Comparison of ENCODE assay signal across 1 cellular context in the genomic region with DNA sequence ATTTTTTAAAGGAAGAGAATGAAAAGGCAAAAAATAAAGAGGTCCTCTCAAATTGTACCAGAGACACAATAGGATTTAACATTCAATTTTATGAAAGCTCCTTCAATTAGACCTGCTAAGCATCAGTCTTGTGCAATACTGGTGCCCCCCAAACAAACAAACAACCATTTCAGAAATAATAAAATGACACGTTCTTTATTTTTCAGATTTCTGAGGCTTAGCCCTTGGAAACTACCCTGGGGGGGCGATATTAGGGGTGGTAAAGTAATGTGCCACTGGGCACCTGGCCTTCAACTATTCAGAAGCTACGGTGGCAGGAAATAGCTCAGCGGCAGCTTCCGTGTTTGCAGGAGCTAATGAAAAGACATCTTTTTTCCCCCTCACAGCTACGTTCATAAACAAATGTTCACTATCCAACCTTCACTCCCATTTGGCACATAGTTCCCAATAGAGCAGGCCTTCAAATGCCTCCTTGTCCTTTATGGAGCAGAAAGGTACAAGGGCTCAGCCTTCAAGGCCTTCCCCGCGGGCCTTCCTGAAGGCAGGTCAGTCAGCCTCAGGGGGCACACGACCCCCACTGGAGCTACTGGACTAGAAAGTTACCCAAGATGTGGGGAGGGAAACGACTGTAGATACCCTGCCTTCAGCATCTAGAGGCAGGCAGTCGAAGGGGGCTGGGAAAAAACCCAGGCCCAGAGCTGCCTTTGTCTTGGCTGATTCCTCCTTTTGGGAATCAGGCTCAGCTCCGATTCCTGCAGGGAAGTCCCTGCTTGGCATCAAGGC.
TF ChIP-seq lines count a peak whose summit lies in the region.

No MANE protein-coding gene starts in this region.

TF ChIP-seq in WTC11, 78 proteins besides CTCF, POLR2A, EP300 and RAD21 (continued from another document):
- TF ChIP-seq ZNF512 (CRISPR knock-in tag; IDR thresholded peaks at IDR 0.05; ENCODE audit: borderline replicate concordance) (no peak), ZNF396 (CRISPR knock-in tag; IDR thresholded peaks at IDR 0.05; ENCODE audit: borderline replicate concordance) (no peak), PRDM15 (CRISPR knock-in tag; IDR thresholded peaks at IDR 0.05) (no peak), RELA (CRISPR knock-in tag; IDR thresholded peaks at IDR 0.05; ENCODE audit: borderline replicate concordance) (no peak)
